ENCODE assay signal across 24 cellular contexts in genomic region chr5:69360442-69360841, GRCh38. TPM values are rescaled to one million over a fixed set of nuclear protein-coding genes. Genes with fewer than 3 reads are reported as not detected.
DNase-seq lines count a peak whose midpoint lies in the region; ATAC-seq and TF ChIP-seq lines count a peak whose summit lies in the region.
"Had no signal": no experiment of that assay in that cellular context is flagged by ENCODE, and none has a peak within 500 bp of the region (broad histone marks: within the 10 kb centered on the region; RNA-seq: fewer than 3 reads in every experiment).

No MANE protein-coding gene starts in this region.

- H3K36me3 ChIP-seq in HEK293 (ENCODE audit: control insufficient read depth in 2 of 2, insufficient read depth in 1 of 2, low read length in 2 of 2) (peaks cover 27 to 42% of the 10 kb centered on the region in 2 experiments), smooth muscle cell (ENCODE audit: low read depth) (peaks cover 4% of the 10 kb centered on the region)

- H3K36me3 Mint-ChIP-seq in activated naive CD4-positive, alpha-beta T cell treated with anti-CD3 and anti-CD28 coated beads, Interleukin-2, amount 10 ng/mL, durations not matched to agents 7 days and 5 days = peaks cover 40% of the 10 kb centered on the region
- H3K36me3 Mint-ChIP-seq in activated naive CD4-positive, alpha-beta T cell treated with anti-CD3 and anti-CD28 coated beads, Interleukin-2, amount 50 U/mL, for 72 hours = peaks cover 7 to 38% of the 10 kb centered on the region in 2 donors
- peaks cover 32% of the 10 kb centered on the region for H3K36me3 Mint-ChIP-seq in WTC11
- H3K36me3 Mint-ChIP-seq in memory B cell = peaks cover 14% of the 10 kb centered on the region

- POLR2A ChIA-PET in HEK293 (lab: Yijun Ruan, JAX) (no interaction called here), WTC11 (lab: Charles Lee) (no interaction called here)

- WGBS in smooth muscle cell (ENCODE audit: low lambda C conversion rate) = 100% methylated on average over 1 of the region's 1 CpG

- no peak overlapping the region for H2AFZ ChIP-seq in smooth muscle cell (ENCODE audit: low read depth)
- H2AFZ ChIP-seq: GM23248 had no signal

- H3K4me1 ChIP-seq in HEK293 (ENCODE audit: control insufficient read depth, insufficient read depth, low read length) (peaks cover 5% of the 10 kb centered on the region), smooth muscle cell (ENCODE audit: low read depth) (no peaks in the 10 kb centered on the region)

- peak overlapping the region; percentile 9 for H3K27ac Mint-ChIP-seq in activated naive CD4-positive, alpha-beta T cell treated with anti-CD3 and anti-CD28 coated beads, Interleukin-2, amount 10 ng/mL, durations not matched to agents 7 days and 5 days
- no peak overlapping the region for H3K27ac Mint-ChIP-seq in activated naive CD4-positive, alpha-beta T cell treated with anti-CD3 and anti-CD28 coated beads, Interleukin-2, amount 50 U/mL, for 72 hours
- H3K27ac Mint-ChIP-seq in WTC11 = peak overlapping the region; percentile 4; the same call in 1 of the 2 replicates
- peak overlapping the region; percentile 36 for H3K27ac Mint-ChIP-seq in memory B cell

- H3K4me2 ChIP-seq in smooth muscle cell = no peak overlapping the region
- H3K4me2 ChIP-seq: BLaER1 had no signal

- H4K20me1 ChIP-seq in smooth muscle cell (ENCODE audit: low read depth) = peaks cover 73% of the 10 kb centered on the region

- ATAC-seq in activated naive CD4-positive, alpha-beta T cell treated with anti-CD3 and anti-CD28 coated beads, Interleukin-2, amount 50 U/mL, for 72 hours = no peak
- ATAC-seq in WTC11 = no peak
- ATAC-seq in memory B cell (ENCODE audit: low read depth) = no peak
- ATAC-seq in GM18502 (IDR thresholded peaks at IDR 0.05; ENCODE audit: poor library complexity, unreplicated experiment) = no peak
- no peak for ATAC-seq in HG02981 (IDR thresholded peaks at IDR 0.05; ENCODE audit: unreplicated experiment)
- ATAC-seq: SK-N-SH treated with all-trans-retinoic acid at 6 μM for 48 hours had no signal

- no peak overlapping the region for H3K4me3 ChIP-seq in HEK293 (ENCODE audit: low read depth, low read length)
- H3K4me3 ChIP-seq in smooth muscle cell = no peak overlapping the region
- H3K4me3 ChIP-seq: BLaER1, GM23248 had no signal

- H3K4me1 Mint-ChIP-seq in activated naive CD4-positive, alpha-beta T cell treated with anti-CD3 and anti-CD28 coated beads, Interleukin-2, amount 10 ng/mL, durations not matched to agents 7 days and 5 days = peaks cover 14% of the 10 kb centered on the region
- H3K4me1 Mint-ChIP-seq in WTC11 = no peaks in the 10 kb centered on the region
- H3K4me1 Mint-ChIP-seq in memory B cell = peaks cover 5% of the 10 kb centered on the region

- no peak for DNase-seq in activated naive CD4-positive, alpha-beta T cell treated with anti-CD3 and anti-CD28 coated beads, Interleukin-2, amount 10 ng/mL, durations not matched to agents 7 days and 5 days
- DNase-seq in activated naive CD4-positive, alpha-beta T cell treated with anti-CD3 and anti-CD28 coated beads, Interleukin-2, amount 50 U/mL, for 72 hours (ENCODE audit: low spot score in 2 of 2) = no peak
- DNase-seq in WTC11 (ENCODE audit: low spot score) (no peak), memory B cell (ENCODE audit: low spot score in 2 of 2) (no peak), smooth muscle cell (lab: John Stamatoyannopoulos, UW; ENCODE audit: unreplicated experiment) (no peak)
- DNase-seq: CD4-positive, CD25-positive, alpha-beta regulatory T cell; COR-L47; DMS53; GM23248; H7; KG1; MM.1S; NCI-H1694; NCI-H2029 treated with DMSO at 0.1 percent for 48 hours; NCI-H446 treated with DMSO at 0.1 percent for 48 hours; NCI-H526; NCI-H82 had no signal

- no peaks in the 10 kb centered on the region for H3F3A ChIP-seq in smooth muscle cell (ENCODE audit: low read depth)

- H3K27ac ChIP-seq in HEK293 (ENCODE audit: extremely low read depth, low read depth, low read length) (no peak overlapping the region), smooth muscle cell (ENCODE audit: low read depth) (no peak overlapping the region)
- H3K27ac ChIP-seq: BLaER1, GM23248 had no signal

- H3K9me3 ChIP-seq in HEK293 (ENCODE audit: control insufficient read depth, insufficient read depth, low read depth, low read length) (no peaks in the 10 kb centered on the region), smooth muscle cell (replicated peaks; ENCODE audit: low read depth) (no peaks in the 10 kb centered on the region)
- H3K9me3 ChIP-seq: BLaER1 had no signal

- H3K79me2 ChIP-seq in smooth muscle cell (ENCODE audit: low read depth) = peaks cover 71% of the 10 kb centered on the region

- no peaks in the 10 kb centered on the region for H3K27me3 ChIP-seq in smooth muscle cell (ENCODE audit: low read depth)
- H3K27me3 ChIP-seq: BLaER1 had no signal

- TF ChIP-seq CTCF in HEK293 (tag by site-specific recombination; IDR thresholded peaks at IDR 0.05) (no peak), WTC11 (IDR thresholded peaks at IDR 0.05) (no peak), smooth muscle cell (IDR thresholded peaks at IDR 0.05; ENCODE audit: borderline replicate concordance, insufficient read depth, poor library complexity, severe bottlenecking) (no peak)

- H3K9me3 Mint-ChIP-seq in activated naive CD4-positive, alpha-beta T cell treated with anti-CD3 and anti-CD28 coated beads, Interleukin-2, amount 10 ng/mL, durations not matched to agents 7 days and 5 days = no peaks in the 10 kb centered on the region
- H3K9me3 Mint-ChIP-seq in activated naive CD4-positive, alpha-beta T cell treated with anti-CD3 and anti-CD28 coated beads, Interleukin-2, amount 50 U/mL, for 72 hours = no peaks in the 10 kb centered on the region
- H3K9me3 Mint-ChIP-seq in WTC11 (no peaks in the 10 kb centered on the region), memory B cell (no peaks in the 10 kb centered on the region)
- H3K9me3 Mint-ChIP-seq: CD4-positive, CD25-positive, alpha-beta regulatory T cell had no signal

- H3K27me3 Mint-ChIP-seq in activated naive CD4-positive, alpha-beta T cell treated with anti-CD3 and anti-CD28 coated beads, Interleukin-2, amount 10 ng/mL, durations not matched to agents 7 days and 5 days = no peaks in the 10 kb centered on the region
- H3K27me3 Mint-ChIP-seq in WTC11 (ENCODE audit: low read depth) (no peaks in the 10 kb centered on the region), memory B cell (no peaks in the 10 kb centered on the region)
- H3K27me3 Mint-ChIP-seq: CD4-positive, CD25-positive, alpha-beta regulatory T cell had no signal

- no peak overlapping the region for H3K9ac ChIP-seq in smooth muscle cell (ENCODE audit: low read depth)
- H3K9ac ChIP-seq: BLaER1, GM23248 had no signal

- no peak overlapping the region for H3K4me3 Mint-ChIP-seq in activated naive CD4-positive, alpha-beta T cell treated with anti-CD3 and anti-CD28 coated beads, Interleukin-2, amount 10 ng/mL, durations not matched to agents 7 days and 5 days
- H3K4me3 Mint-ChIP-seq in WTC11 (no peak overlapping the region), memory B cell (no peak overlapping the region)
- H3K4me3 Mint-ChIP-seq: CD4-positive, CD25-positive, alpha-beta regulatory T cell had no signal

- CTCF ChIA-PET in activated naive CD4-positive, alpha-beta T cell treated with anti-CD3 and anti-CD28 coated beads, Interleukin-2, amount 10 ng/mL, durations not matched to agents 7 days and 5 days (lab: Charles Lee) = no interaction called here
- CTCF ChIA-PET in HEK293 (lab: Yijun Ruan, JAX) (interaction anchor here (0.6 to 1.0 kb wide), 2 partner anchors 33 to 47 kb away, joined by 3 read pairs; no protein-coding TSS in a partner anchor), WTC11 (lab: Charles Lee) (no interaction called here)

TF ChIP-seq in WTC11, 78 proteins besides CTCF, POLR2A, EP300 and RAD21 (continues in another document):
- TF ChIP-seq KAT7 (CRISPR knock-in tag; IDR thresholded peaks at IDR 0.05; ENCODE audit: borderline replicate concordance) (no peak), ZBTB21 (CRISPR knock-in tag; IDR thresholded peaks at IDR 0.05; ENCODE audit: borderline replicate concordance) (no peak)

RNA-seq across cellular contexts. Expression of gene AK6, which starts 8.9 kb away (rescaled TPM):
- total RNA-seq in activated naive CD4-positive, alpha-beta T cell treated with anti-CD3 and anti-CD28 coated beads, Interleukin-2, amount 50 U/mL, for 72 hours = 10 to 100 TPM; 61.3 to 86.2 TPM
- 33.2 to 43.1 TPM (median 33.3 TPM) in 3 replicates for total RNA-seq in WTC11 (2021)
- total RNA-seq in smooth muscle cell = 48.7 and 66.0 TPM in 2 replicates
- 95.1 and 98.7 TPM in 2 replicates for polyA plus RNA-seq in smooth muscle cell

RNA-seq across cellular contexts. Expression of gene TAF9, which starts 8.9 kb away (rescaled TPM):
- total RNA-seq in activated naive CD4-positive, alpha-beta T cell treated with anti-CD3 and anti-CD28 coated beads, Interleukin-2, amount 50 U/mL, for 72 hours = 10 to 100 TPM; 74.3 to 80.1 TPM
- 73.7 to 76.6 TPM (median 76.1 TPM) in 3 replicates for total RNA-seq in WTC11 (2021)
- total RNA-seq in smooth muscle cell = 68.2 and 74.4 TPM in 2 replicates
- polyA plus RNA-seq in smooth muscle cell = 67.2 and 76.9 TPM in 2 replicates

RNA-seq across cellular contexts. Expression of gene RAD17, which starts 9.2 kb away (rescaled TPM):
- 10 to 100 TPM; 25.7 to 29.7 TPM for total RNA-seq in activated naive CD4-positive, alpha-beta T cell treated with anti-CD3 and anti-CD28 coated beads, Interleukin-2, amount 50 U/mL, for 72 hours
- total RNA-seq in WTC11 (2021) (30.2 to 32.6 TPM (median 32.0 TPM) in 3 replicates), smooth muscle cell (21.2 and 23.9 TPM in 2 replicates)
- polyA plus RNA-seq in smooth muscle cell = 16.2 and 21.9 TPM in 2 replicates

RNA-seq across cellular contexts. Expression of gene CCDC125, which starts 27.8 kb away (rescaled TPM):
- total RNA-seq in activated naive CD4-positive, alpha-beta T cell treated with anti-CD3 and anti-CD28 coated beads, Interleukin-2, amount 50 U/mL, for 72 hours = 10 to 100 TPM; 13.3 to 16.0 TPM
- 3.1 to 5.5 TPM (median 5.5 TPM) in 3 replicates for total RNA-seq in WTC11 (2021)
- total RNA-seq in smooth muscle cell = 0.09 and 0.18 TPM in 2 replicates
- 0.15 TPM in 1 of 2 replicates, not detected in the other for polyA plus RNA-seq in smooth muscle cell
- total RNA-seq: G401, H7 had no signal

RNA-seq across cellular contexts. Expression of gene MARVELD2, which starts 54.5 kb away (rescaled TPM):
- under 1 TPM; 0.23 to 0.39 TPM for total RNA-seq in activated naive CD4-positive, alpha-beta T cell treated with anti-CD3 and anti-CD28 coated beads, Interleukin-2, amount 50 U/mL, for 72 hours
- total RNA-seq in WTC11 (2021) (28.6 to 34.7 TPM (median 31.4 TPM) in 3 replicates), smooth muscle cell (6.1 and 8.3 TPM in 2 replicates)
- 1.4 and 11.0 TPM in 2 replicates for polyA plus RNA-seq in smooth muscle cell
- total RNA-seq: A172, G401 had no signal

Comparison
In these comparisons a context has a peak if more than half of its experiments do, and no peak if none do; other contexts are left out.
1. H3K27ac Mint-ChIP-seq: peak in activated naive CD4-positive, alpha-beta T cell treated with anti-CD3 and anti-CD28 coated beads, Interleukin-2, amount 10 ng/mL, durations not matched to agents 7 days and 5 days (single experiment), WTC11 (single experiment) and memory B cell (single experiment); none in activated naive CD4-positive, alpha-beta T cell treated with anti-CD3 and anti-CD28 coated beads, Interleukin-2, amount 50 U/mL, for 72 hours (0 of 2).